8 cellular contexts compared by ENCODE assay signal in genomic region chrX:53321216-53321942, GRCh38. TPM values are rescaled to one million over a fixed set of nuclear protein-coding genes. Genes with fewer than 3 reads are reported as not detected.
DNase-seq lines count a peak whose midpoint lies in the region; ATAC-seq and TF ChIP-seq lines count a peak whose summit lies in the region.

No MANE protein-coding gene starts in this region.

- no peak for TF ChIP-seq POLR2A in NB4 (IDR thresholded peaks at IDR 0.05; ENCODE audit: extremely low read depth, insufficient read length)

- ATAC-seq in aorta (ENCODE audit: low FRiP score) (peak; percentile 41), GM18520 (IDR thresholded peaks at IDR 0.05; ENCODE audit: unreplicated experiment) (no peak), HG03135 (IDR thresholded peaks at IDR 0.05; ENCODE audit: unreplicated experiment) (no peak)

- no peak for TF ChIP-seq CTCF in NB4 (IDR thresholded peaks at IDR 0.05; ENCODE audit: low read depth, low read length)

- no peaks in the 10 kb centered on the region for H3K27me3 ChIP-seq in aorta (ENCODE audit: control insufficient read depth in 1 of 2, insufficient read depth in 2 of 2, low read length in 1 of 2)

- H3K9me3 ChIP-seq in mesodermal cell (ENCODE audit: control insufficient read depth, low read length) (no peaks in the 10 kb centered on the region), aorta (ENCODE audit: control insufficient read depth, low read length) (no peaks in the 10 kb centered on the region)

- intact Hi-C loops in aorta (cut with DNase I): no loop called here

- no peak overlapping the region for H3K4me3 ChIP-seq in NB4 (ENCODE audit: low read depth, low read length)
- peak overlapping the region; percentile 31 for H3K4me3 ChIP-seq in mesodermal cell (ENCODE audit: extremely low read depth, insufficient read depth, low read length, poor library complexity, severe bottlenecking)
- H3K4me3 ChIP-seq in aorta (ENCODE audit: low read length in 2 of 2): peak overlapping the region; percentile 71 to 84

- H3K4me1 ChIP-seq in mesodermal cell (ENCODE audit: control insufficient read depth, insufficient read depth, low read length, poor library complexity, severe bottlenecking) (peaks cover 3% of the 10 kb centered on the region), aorta (ENCODE audit: control insufficient read depth in 1 of 2, insufficient read depth in 2 of 2, low read length in 2 of 2) (no peaks in the 10 kb centered on the region)

- DNase-seq in Ammon's horn (ENCODE audit: low spot score) (peak; percentile 35), NB4 (ENCODE audit: low read depth) (peak; percentile 19), cortex of kidney (lab: John Stamatoyannopoulos, UW) (peak; percentile 3), aorta (no peak), KG1 (lab: John Stamatoyannopoulos, UW) (no peak)

- H3K27ac ChIP-seq in mesodermal cell (ENCODE audit: low read depth, low read length, severe bottlenecking) (no peak overlapping the region), aorta (ENCODE audit: low read depth in 1 of 2, low read length in 2 of 2) (no peak overlapping the region)

- WGBS in mesodermal cell (ENCODE audit: insufficient coverage in 2 of 2), 2 experiments: 0 to 12% methylated on average over 2 to 15 of the region's 60 CpGs
- WGBS in aorta, 2 donors: 1 to 4% methylated on average over 33 to 60 of the region's 60 CpGs

- H3K36me3 ChIP-seq in mesodermal cell (ENCODE audit: control insufficient read depth, insufficient read depth, low read length) (no peaks in the 10 kb centered on the region), aorta (ENCODE audit: control insufficient read depth in 1 of 2, insufficient read depth in 2 of 2, low read length in 1 of 2) (no peaks in the 10 kb centered on the region)

RNA-seq across cellular contexts. Expression of gene IQSEC2, which starts 40.0 kb away (rescaled TPM):
- 10.9 TPM for polyA plus RNA-seq in mesodermal cell (2013, experiment 1 of 2)
- polyA plus RNA-seq in mesodermal cell (2013, experiment 2 of 2): 6.7 TPM
- total RNA-seq in aorta: 10 to 100 TPM; 17.1 to 27.4 TPM
- polyA plus RNA-seq in aorta: 10 to 100 TPM; 15.2 to 15.4 TPM

Comparison
In these comparisons a context has a peak if more than half of its experiments do, and no peak if none do; other contexts are left out.
1. DNase-seq: peak in Ammon's horn (single experiment), NB4 (single experiment) and cortex of kidney (single experiment); none in aorta (0 of 2) and KG1 (single experiment).